Comparison of ENCODE assay signal across 1 cellular context in the genomic region with DNA sequence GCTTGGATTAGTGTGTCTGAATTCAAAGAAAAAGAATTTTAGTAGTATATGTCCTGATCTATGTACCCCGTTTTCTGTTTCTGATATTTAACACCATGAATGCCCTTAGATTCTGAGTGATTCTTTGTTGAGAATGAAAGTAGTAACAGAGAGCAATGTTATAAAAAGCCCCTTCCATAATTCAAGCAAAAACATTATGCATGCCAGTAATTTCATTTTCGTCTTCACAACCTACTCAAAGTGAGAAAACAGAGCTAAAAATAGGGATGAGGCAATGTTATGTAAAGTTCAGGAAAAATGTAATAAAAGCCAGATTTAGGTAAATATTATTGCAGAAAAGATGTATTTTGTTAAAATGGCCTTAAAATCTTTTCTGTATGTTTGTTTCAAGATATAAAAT.
TF ChIP-seq lines count a peak whose summit lies in the region.

No MANE protein-coding gene starts in this region.

TF ChIP-seq in GM12878, 131 proteins besides CTCF, POLR2A, EP300 and RAD21 (continued from another document):
- TF ChIP-seq, protein P1, sequence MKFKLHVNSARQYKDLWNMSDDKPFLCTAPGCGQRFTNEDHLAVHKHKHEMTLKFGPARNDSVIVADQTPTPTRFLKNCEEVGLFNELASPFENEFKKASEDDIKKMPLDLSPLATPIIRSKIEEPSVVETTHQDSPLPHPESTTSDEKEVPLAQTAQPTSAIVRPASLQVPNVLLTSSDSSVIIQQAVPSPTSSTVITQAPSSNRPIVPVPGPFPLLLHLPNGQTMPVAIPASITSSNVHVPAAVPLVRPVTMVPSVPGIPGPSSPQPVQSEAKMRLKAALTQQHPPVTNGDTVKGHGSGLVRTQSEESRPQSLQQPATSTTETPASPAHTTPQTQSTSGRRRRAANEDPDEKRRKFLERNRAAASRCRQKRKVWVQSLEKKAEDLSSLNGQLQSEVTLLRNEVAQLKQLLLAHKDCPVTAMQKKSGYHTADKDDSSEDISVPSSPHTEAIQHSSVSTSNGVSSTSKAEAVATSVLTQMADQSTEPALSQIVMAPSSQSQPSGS (IDR thresholded peaks at IDR 0.05; ENCODE audit: low read length): peak; percentile 81; the same call in 1 of the 2 replicates
- peak; percentile 52 for TF ChIP-seq JUNB (IDR thresholded peaks at IDR 0.05)
- TF ChIP-seq ATF7 (IDR thresholded peaks at IDR 0.05; ENCODE audit: low read depth): peak; percentile 66
- TF ChIP-seq SUPT20H (IDR thresholded peaks at IDR 0.05; ENCODE audit: borderline replicate concordance, control insufficient read depth, low read depth, low read length): no peak
